Comparison of ENCODE assay signal across 28 cellular contexts in the genomic region with DNA sequence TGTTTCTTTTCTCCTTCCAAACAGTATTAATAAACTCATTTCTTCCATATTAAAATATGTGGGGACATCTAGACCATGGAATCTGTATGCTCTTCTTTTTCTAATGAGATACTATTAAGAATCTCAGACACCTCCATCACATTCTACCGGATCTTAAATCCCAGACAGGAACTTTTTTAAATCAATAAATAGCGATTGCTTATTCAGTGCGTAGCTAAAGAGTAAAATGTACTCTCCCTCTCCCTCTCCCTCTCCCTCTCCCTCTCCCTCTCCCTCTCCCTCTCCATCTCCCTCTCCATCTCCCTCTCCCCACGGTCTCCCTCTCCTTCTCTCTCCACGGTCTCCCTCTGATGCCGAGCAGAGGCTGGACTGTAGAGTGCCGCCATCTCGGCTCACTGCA.
"Had no signal": no experiment of that assay in that cellular context is flagged by ENCODE, and none has a peak within 500 bp of the region (broad histone marks: within the 10 kb centered on the region; RNA-seq: fewer than 3 reads in every experiment).

No MANE protein-coding gene starts in this region.

- H3K4me3 ChIP-seq: stomach, suprapubic skin, thoracic aorta, thyroid gland, tibial artery, tibial nerve, transverse colon, upper lobe of left lung, upper lobe of right lung, uterus, vagina had no signal

- FAIRE-seq: urothelium cell line had no signal

- H3K4me1 ChIP-seq: stomach, suprapubic skin, thyroid gland, tibial artery, tibial nerve, transverse colon, upper lobe of left lung, upper lobe of right lung, uterus, vagina had no signal

- H3K27me3 Mint-ChIP-seq: stimulated activated naive CD8-positive, alpha-beta T cell treated with anti-CD3 and anti-CD28 coated beads, Interleukin-15, amount 100 ng/mL, for 72 hours had no signal

- H3K36me3 ChIP-seq: stomach, suprapubic skin, thoracic aorta, thyroid gland, tibial artery, tibial nerve, transverse colon, upper lobe of left lung, upper lobe of right lung, uterus, vagina had no signal

- ATAC-seq: stimulated activated effector memory CD8-positive, alpha-beta T cell treated with anti-CD3 and anti-CD28 coated beads, Interleukin-12 subunit alpha, Interleukin-12 subunit beta, amount 100 ng/mL, for 72 hours; stimulated activated memory B cell treated with anti-CD40 and anti-IgM and Interleukin-4, amounts not matched to agents 10 μg/mL and 1 μg/mL and 100 μg/mL, for 72 hours; stimulated activated naive B cell treated with anti-CD40 and anti-IgM and Interleukin-4, amounts not matched to agents 10 μg/mL and 1 μg/mL and 100 μg/mL, for 72 hours; stimulated activated naive CD8-positive, alpha-beta T cell treated with anti-CD3 and anti-CD28 coated beads, Interleukin-15, amount 100 ng/mL, for 72 hours; stimulated activated naive CD8-positive, alpha-beta T cell treated with anti-CD3 and anti-CD28 coated beads, Interleukin-15, Interleukin-2, amounts not matched to agents 100 U/mL and 50 U/mL, for 24 hours; upper lobe of right lung had no signal

- DNase-seq: stimulated activated CD4-positive, alpha-beta T cell treated with anti-CD3 and anti-CD28 coated beads, Interleukin-2, amount 100 ng/mL, for 24 hours; stimulated activated CD4-positive, alpha-beta T cell treated with anti-CD3 and anti-CD28 coated beads, Interleukin-4, amount 100 ng/mL, for 1 hour; stimulated activated CD4-positive, alpha-beta T cell treated with anti-CD3 and anti-CD28 coated beads, Interleukin-4, amount 100 ng/mL, for 24 hours; stimulated activated CD4-positive, alpha-beta T cell treated with anti-CD3 and anti-CD28 coated beads, Interleukin-4, amount 100 ng/mL, for 4 hours; stimulated activated CD8-positive, alpha-beta memory T cell treated with anti-CD3 and anti-CD28 coated beads, Interleukin-4, amount 100 ng/mL, for 48 hours; stimulated activated naive B cell treated with anti-CD40 and anti-IgM and Interleukin-4, amounts not matched to agents 10 μg/mL and 1 μg/mL and 100 μg/mL, for 72 hours; stimulated activated naive CD4-positive, alpha-beta T cell; stimulated activated naive CD4-positive, alpha-beta T cell treated with Interleukin-2 at 50 U/mL for 16 hours; stimulated activated naive CD8-positive, alpha-beta T cell treated with anti-CD3 and anti-CD28 coated beads, Interleukin-15, amount 100 ng/mL, for 72 hours; stimulated activated naive CD8-positive, alpha-beta T cell treated with anti-CD3 and anti-CD28 coated beads, Interleukin-15, Interleukin-2, amounts not matched to agents 100 U/mL and 50 U/mL, for 24 hours; stomach; substantia nigra; thyroid gland; tibial artery; transverse colon; trophoblast cell; upper lobe of right lung; uterus had no signal

- H3K9me3 Mint-ChIP-seq: stimulated activated effector memory CD8-positive, alpha-beta T cell treated with anti-CD3 and anti-CD28 coated beads, Interleukin-12 subunit alpha, Interleukin-12 subunit beta, amount 100 ng/mL, for 72 hours; stimulated activated memory B cell treated with anti-CD40 and anti-IgM and Interleukin-4, amounts not matched to agents 10 μg/mL and 1 μg/mL and 100 μg/mL, for 72 hours; stimulated activated naive B cell treated with anti-CD40 and anti-IgM and Interleukin-4, amounts not matched to agents 10 μg/mL and 1 μg/mL and 100 μg/mL, for 72 hours; stimulated activated naive CD8-positive, alpha-beta T cell treated with anti-CD3 and anti-CD28 coated beads, Interleukin-15, amount 100 ng/mL, for 72 hours; stimulated activated naive CD8-positive, alpha-beta T cell treated with anti-CD3 and anti-CD28 coated beads, Interleukin-15, Interleukin-2, amounts not matched to agents 100 ng/mL and 50 ng/mL, for 24 hours; type B pancreatic cell had no signal

- H3K9me3 ChIP-seq: stomach, suprapubic skin, thoracic aorta, thyroid gland, tibial artery, tibial nerve, transverse colon, upper lobe of left lung, upper lobe of right lung, uterus, vagina had no signal

- H3K4me1 Mint-ChIP-seq: stimulated activated effector memory CD8-positive, alpha-beta T cell treated with anti-CD3 and anti-CD28 coated beads, Interleukin-12 subunit alpha, Interleukin-12 subunit beta, amount 100 ng/mL, for 72 hours; stimulated activated memory B cell treated with anti-CD40 and anti-IgM and Interleukin-4, amounts not matched to agents 10 μg/mL and 1 μg/mL and 100 μg/mL, for 72 hours; stimulated activated naive B cell treated with anti-CD40 and anti-IgM and Interleukin-4, amounts not matched to agents 10 μg/mL and 1 μg/mL and 100 μg/mL, for 72 hours; stimulated activated naive CD8-positive, alpha-beta T cell treated with anti-CD3 and anti-CD28 coated beads, Interleukin-15, amount 100 ng/mL, for 72 hours had no signal

- H3K36me3 Mint-ChIP-seq: stimulated activated effector memory CD8-positive, alpha-beta T cell treated with anti-CD3 and anti-CD28 coated beads, Interleukin-12 subunit alpha, Interleukin-12 subunit beta, amount 100 ng/mL, for 72 hours; stimulated activated memory B cell treated with anti-CD40 and anti-IgM and Interleukin-4, amounts not matched to agents 10 μg/mL and 1 μg/mL and 100 μg/mL, for 72 hours; stimulated activated naive B cell treated with anti-CD40 and anti-IgM and Interleukin-4, amounts not matched to agents 10 μg/mL and 1 μg/mL and 100 μg/mL, for 72 hours; type B pancreatic cell had no signal

- H3K27ac ChIP-seq: stomach, suprapubic skin, thoracic aorta, thyroid gland, tibial artery, tibial nerve, transverse colon, upper lobe of left lung, upper lobe of right lung, uterus, vagina had no signal

- H3K4me3 Mint-ChIP-seq: stimulated activated effector memory CD8-positive, alpha-beta T cell treated with anti-CD3 and anti-CD28 coated beads, Interleukin-12 subunit alpha, Interleukin-12 subunit beta, amount 100 ng/mL, for 72 hours; stimulated activated memory B cell treated with anti-CD40 and anti-IgM and Interleukin-4, amounts not matched to agents 10 μg/mL and 1 μg/mL and 100 μg/mL, for 72 hours; stimulated activated naive B cell treated with anti-CD40 and anti-IgM and Interleukin-4, amounts not matched to agents 10 μg/mL and 1 μg/mL and 100 μg/mL, for 72 hours; stimulated activated naive CD8-positive, alpha-beta T cell treated with anti-CD3 and anti-CD28 coated beads, Interleukin-15, amount 100 ng/mL, for 72 hours; stimulated activated naive CD8-positive, alpha-beta T cell treated with anti-CD3 and anti-CD28 coated beads, Interleukin-15, Interleukin-2, amounts not matched to agents 100 ng/mL and 50 ng/mL, for 24 hours; type B pancreatic cell had no signal

- H3K27me3 ChIP-seq: stomach, suprapubic skin, thyroid gland, tibial artery, tibial nerve, transverse colon, upper lobe of left lung, upper lobe of right lung, uterus, vagina had no signal

- H3K27ac Mint-ChIP-seq: stimulated activated effector memory CD8-positive, alpha-beta T cell treated with anti-CD3 and anti-CD28 coated beads, Interleukin-12 subunit alpha, Interleukin-12 subunit beta, amount 100 ng/mL, for 72 hours; stimulated activated memory B cell treated with anti-CD40 and anti-IgM and Interleukin-4, amounts not matched to agents 10 μg/mL and 1 μg/mL and 100 μg/mL, for 72 hours; stimulated activated naive B cell treated with anti-CD40 and anti-IgM and Interleukin-4, amounts not matched to agents 10 μg/mL and 1 μg/mL and 100 μg/mL, for 72 hours; stimulated activated naive CD8-positive, alpha-beta T cell treated with anti-CD3 and anti-CD28 coated beads, Interleukin-15, amount 100 ng/mL, for 72 hours; stimulated activated naive CD8-positive, alpha-beta T cell treated with anti-CD3 and anti-CD28 coated beads, Interleukin-15, Interleukin-2, amounts not matched to agents 100 ng/mL and 50 ng/mL, for 24 hours; type B pancreatic cell had no signal
